Comparison of ENCODE assay signal across 2 cellular contexts in the genomic region with DNA sequence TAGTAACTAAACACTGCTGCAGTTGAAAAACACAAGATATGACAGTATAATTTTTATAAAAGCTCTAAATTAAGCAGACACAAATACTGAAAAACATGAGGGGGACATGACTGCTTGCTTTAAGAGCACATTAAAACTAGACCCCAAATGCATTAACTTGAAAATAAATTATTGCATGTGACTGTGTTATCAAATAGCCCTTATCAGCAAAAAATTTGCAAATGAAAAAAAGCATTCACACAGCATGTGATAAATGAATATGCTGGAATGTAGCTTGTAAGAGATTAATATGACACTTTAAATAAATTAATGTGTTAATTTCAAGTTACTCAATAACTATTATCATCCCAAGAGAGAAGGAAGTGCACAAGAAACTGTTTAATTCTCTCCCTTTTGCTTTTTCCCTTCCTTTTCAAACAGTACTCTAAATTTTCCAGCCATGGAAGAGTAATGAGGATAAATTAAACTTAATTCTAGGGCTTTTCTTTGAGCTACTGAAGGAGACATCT.
TF ChIP-seq lines count a peak whose summit lies in the region.

No MANE protein-coding gene starts in this region.

TF ChIP-seq in A549, 52 proteins besides CTCF, POLR2A, EP300 and RAD21:
- TF ChIP-seq MYC (IDR thresholded peaks at IDR 0.05; ENCODE audit: borderline replicate concordance, low read length), result no peak
- peak; percentile 17 for TF ChIP-seq MAFK (IDR thresholded peaks at IDR 0.05; ENCODE audit: partially characterized antibody)

TF ChIP-seq in IMR-90, 13 proteins besides CTCF, POLR2A, EP300 and RAD21:
- TF ChIP-seq MAFK (IDR thresholded peaks at IDR 0.05; ENCODE audit: low read depth, low read length), result peak; percentile 56
- TF ChIP-seq FOS (IDR thresholded peaks at IDR 0.05; ENCODE audit: low read depth, low read length), result no peak
- TF ChIP-seq MAZ (IDR thresholded peaks at IDR 0.05; ENCODE audit: borderline replicate concordance, low read depth, low read length), result no peak
- TF ChIP-seq RCOR1 (IDR thresholded peaks at IDR 0.05; ENCODE audit: insufficient replicate concordance, low read length), result no peak
- TF ChIP-seq, protein P1, sequence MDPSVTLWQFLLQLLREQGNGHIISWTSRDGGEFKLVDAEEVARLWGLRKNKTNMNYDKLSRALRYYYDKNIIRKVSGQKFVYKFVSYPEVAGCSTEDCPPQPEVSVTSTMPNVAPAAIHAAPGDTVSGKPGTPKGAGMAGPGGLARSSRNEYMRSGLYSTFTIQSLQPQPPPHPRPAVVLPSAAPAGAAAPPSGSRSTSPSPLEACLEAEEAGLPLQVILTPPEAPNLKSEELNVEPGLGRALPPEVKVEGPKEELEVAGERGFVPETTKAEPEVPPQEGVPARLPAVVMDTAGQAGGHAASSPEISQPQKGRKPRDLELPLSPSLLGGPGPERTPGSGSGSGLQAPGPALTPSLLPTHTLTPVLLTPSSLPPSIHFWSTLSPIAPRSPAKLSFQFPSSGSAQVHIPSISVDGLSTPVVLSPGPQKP (IDR thresholded peaks at IDR 0.05; ENCODE audit: borderline replicate concordance, low read depth, low read length), result no peak
